Comparison of ENCODE assay signal across 25 cellular contexts in the genomic region with DNA sequence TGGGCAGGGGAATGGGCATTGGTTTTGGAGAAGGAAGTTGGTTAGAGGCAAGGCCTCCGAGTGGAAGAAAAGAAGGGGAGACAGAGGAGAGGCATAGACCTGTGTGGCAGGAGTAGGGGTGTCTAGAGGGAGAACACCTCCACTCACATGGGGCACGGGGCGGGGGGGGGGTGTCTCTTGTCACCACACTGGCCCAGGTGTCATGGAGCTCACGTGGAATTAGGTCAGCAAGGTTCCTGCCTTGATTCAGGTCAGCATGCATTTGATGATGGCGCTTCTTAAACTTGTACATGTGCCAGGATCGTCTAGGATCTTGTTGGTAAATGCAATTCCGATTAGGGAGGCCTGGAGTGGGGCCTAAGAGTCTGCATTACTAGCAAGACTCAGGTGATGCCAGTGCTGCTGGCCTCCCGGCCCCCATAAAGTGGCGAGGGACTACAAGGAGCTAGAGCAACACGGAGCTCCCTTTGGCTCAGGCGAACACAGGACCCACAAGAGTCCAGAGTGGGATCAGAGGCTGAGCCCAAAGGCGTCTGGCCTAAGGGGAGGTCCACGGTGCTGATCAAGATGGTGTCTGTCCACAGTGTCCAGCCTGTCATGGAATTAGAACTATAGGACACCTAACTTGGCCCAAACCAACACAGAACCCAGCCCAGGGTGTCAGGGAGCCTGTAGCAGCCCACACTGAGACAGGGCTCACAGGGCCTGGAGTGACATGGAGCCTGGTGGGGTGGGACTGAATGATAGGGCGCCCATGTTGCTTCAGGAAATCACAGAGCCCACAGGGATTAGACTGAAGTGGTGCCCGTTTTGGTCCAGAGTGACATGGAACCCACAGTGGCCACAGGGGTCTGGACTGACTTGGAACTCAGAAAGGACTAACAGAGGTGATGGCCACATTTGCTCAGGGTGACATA. TPM values are rescaled to one million over a fixed set of nuclear protein-coding genes. Genes with fewer than 3 reads are reported as not detected.
DNase-seq lines count a peak whose midpoint lies in the region; ATAC-seq, FAIRE-seq and TF ChIP-seq lines count a peak whose summit lies in the region.
"Had no signal": no experiment of that assay in that cellular context is flagged by ENCODE, and none has a peak within 500 bp of the region (broad histone marks: within the 10 kb centered on the region; RNA-seq: fewer than 3 reads in every experiment).

No MANE protein-coding gene starts in this region.

- ATAC-seq in central memory CD8-positive, alpha-beta T cell (replicated peaks; ENCODE audit: extremely low read depth, poor library complexity, severe bottlenecking) = no peak
- no peak for ATAC-seq in HG03196 (IDR thresholded peaks at IDR 0.05; ENCODE audit: unreplicated experiment)
- ATAC-seq: PC-3; stimulated activated naive CD8-positive, alpha-beta T cell treated with anti-CD3 and anti-CD28 coated beads, Interleukin-15, Interleukin-2, amounts not matched to agents 100 U/mL and 50 U/mL, for 24 hours had no signal

- no peak for FAIRE-seq in urothelium cell line (lab: Jason Lieb, UNC)

- TF ChIP-seq CTCF in neural crest cell (conservative IDR thresholded peaks at IDR 0.05) = no peak

- peaks cover 36% of the 10 kb centered on the region for H3K27me3 Mint-ChIP-seq in activated CD4-positive, alpha-beta T cell treated with anti-CD3 and anti-CD28 coated beads, Interleukin-2, amount 10 ng/mL, durations not matched to agents 24 days and 14 days
- H3K27me3 Mint-ChIP-seq in central memory CD8-positive, alpha-beta T cell = peaks cover 69% of the 10 kb centered on the region
- no peaks in the 10 kb centered on the region for H3K27me3 Mint-ChIP-seq in neural crest cell (ENCODE audit: low read depth)

- no peaks in the 10 kb centered on the region for H3K36me3 Mint-ChIP-seq in activated CD4-positive, alpha-beta T cell treated with anti-CD3 and anti-CD28 coated beads, Interleukin-2, amount 10 ng/mL, durations not matched to agents 24 days and 14 days (ENCODE audit: low read depth)
- no peaks in the 10 kb centered on the region for H3K36me3 Mint-ChIP-seq in central memory CD8-positive, alpha-beta T cell (ENCODE audit: insufficient read depth)
- H3K36me3 Mint-ChIP-seq in neural crest cell (ENCODE audit: low read depth) = no peaks in the 10 kb centered on the region
- H3K36me3 Mint-ChIP-seq: IgD-negative memory B cell had no signal

- H3K4me3 Mint-ChIP-seq in activated CD4-positive, alpha-beta T cell treated with anti-CD3 and anti-CD28 coated beads, Interleukin-2, amount 10 ng/mL, durations not matched to agents 24 days and 14 days = no peak overlapping the region
- peak overlapping the region; percentile 46 for H3K4me3 Mint-ChIP-seq in central memory CD8-positive, alpha-beta T cell
- H3K4me3 Mint-ChIP-seq in neural crest cell = peak overlapping the region; percentile 77
- H3K4me3 Mint-ChIP-seq: activated CD4-positive, alpha-beta T cell treated with anti-CD3 and anti-CD28 coated beads, Interleukin-2, amount 10 ng/mL, durations not matched to agents 7 days and 5 days; nephron had no signal

- peaks cover 13% of the 10 kb centered on the region for H3K4me1 Mint-ChIP-seq in activated CD4-positive, alpha-beta T cell treated with anti-CD3 and anti-CD28 coated beads, Interleukin-2, amount 10 ng/mL, durations not matched to agents 24 days and 14 days
- H3K4me1 Mint-ChIP-seq in central memory CD8-positive, alpha-beta T cell = peaks cover 6% of the 10 kb centered on the region
- H3K4me1 Mint-ChIP-seq in neural crest cell = peaks cover 54% of the 10 kb centered on the region

- peak overlapping the region; percentile 24 for H3K27ac Mint-ChIP-seq in activated CD4-positive, alpha-beta T cell treated with anti-CD3 and anti-CD28 coated beads, Interleukin-2, amount 10 ng/mL, durations not matched to agents 24 days and 14 days
- peak overlapping the region; percentile 38 for H3K27ac Mint-ChIP-seq in central memory CD8-positive, alpha-beta T cell (ENCODE audit: low read depth)
- peak overlapping the region; percentile 75 for H3K27ac Mint-ChIP-seq in neural crest cell (ENCODE audit: unreplicated experiment)
- H3K27ac Mint-ChIP-seq: activated CD4-positive, alpha-beta T cell treated with anti-CD3 and anti-CD28 coated beads, Interleukin-2, amount 10 ng/mL, durations not matched to agents 7 days and 5 days; nephron had no signal

- H3K9me3 Mint-ChIP-seq in activated CD4-positive, alpha-beta T cell treated with anti-CD3 and anti-CD28 coated beads, Interleukin-2, amount 10 ng/mL, durations not matched to agents 24 days and 14 days = no peaks in the 10 kb centered on the region
- no peaks in the 10 kb centered on the region for H3K9me3 Mint-ChIP-seq in central memory CD8-positive, alpha-beta T cell
- H3K9me3 Mint-ChIP-seq in neural crest cell = no peaks in the 10 kb centered on the region
- H3K9me3 Mint-ChIP-seq: activated CD4-positive, alpha-beta T cell treated with anti-CD3 and anti-CD28 coated beads, Interleukin-2, amount 10 ng/mL, durations not matched to agents 7 days and 5 days; nephron had no signal

- intact Hi-C loops in activated CD4-positive, alpha-beta T cell treated with anti-CD3 and anti-CD28 coated beads, Interleukin-2, amount 10 ng/mL, durations not matched to agents 24 days and 14 days (cut with micrococcal nuclease) = no loop called here

- no peak for DNase-seq in activated CD4-positive, alpha-beta T cell treated with anti-CD3 and anti-CD28 coated beads, Interleukin-2, amount 10 ng/mL, durations not matched to agents 24 days and 14 days
- no peak for DNase-seq in activated CD4-positive, alpha-beta T cell treated with anti-CD3 and anti-CD28 coated beads for 1 hour
- no peak for DNase-seq in central memory CD8-positive, alpha-beta T cell (ENCODE audit: low spot score in 2 of 2)
- DNase-seq in neural crest cell (ENCODE audit: low read depth, low spot score) (no peak), urothelium cell line (ENCODE audit: low spot score) (peak; percentile 2), NOMO-1 treated with DMSO at 0.1 percent for 48 hours (lab: John Stamatoyannopoulos, UW; ENCODE audit: unreplicated experiment) (no peak)
- no peak for DNase-seq in activated effector memory CD4-positive, alpha-beta T cell treated with anti-CD3 and anti-CD28 coated beads, Interleukin-2, amount 50 U/mL, for 16 hours
- DNase-seq: activated CD4-positive, alpha-beta T cell treated with anti-CD3 and anti-CD28 coated beads, Interleukin-2, amount 10 ng/mL, durations not matched to agents 7 days and 5 days; activated CD8-positive, alpha-beta memory T cell treated with anti-CD3 and anti-CD28 coated beads, Interleukin-2, amount 50 U/mL, for 48 hours; activated gamma-delta T cell; amniotic stem cell; BE2C; central memory CD4-positive, alpha-beta T cell; effector CD8-positive, alpha-beta T cell; esophagus squamous epithelium; MG63; NCI-H1436 treated with DMSO at 0.1 percent for 48 hours; NCI-H2171 treated with DMSO at 0.1 percent for 48 hours; PC-3; SHP77 treated with DMSO at 0.1 percent for 48 hours; stimulated activated naive CD8-positive, alpha-beta T cell treated with anti-CD3 and anti-CD28 coated beads, Interleukin-15, Interleukin-2, amounts not matched to agents 100 U/mL and 50 U/mL, for 24 hours; transverse colon had no signal

RNA-seq across cellular contexts. Expression of a gene that starts 16.7 kb away (rescaled TPM):
- total RNA-seq in activated CD4-positive, alpha-beta T cell treated with anti-CD3 and anti-CD28 coated beads, Interleukin-2, amount 10 ng/mL, durations not matched to agents 24 days and 14 days = 52.1 and 54.9 TPM in 2 replicates
- total RNA-seq in neural crest cell = 13.0 and 13.8 TPM in 2 replicates

RNA-seq across cellular contexts. Expression of a gene that starts 47.0 kb away (rescaled TPM):
- total RNA-seq in activated CD4-positive, alpha-beta T cell treated with anti-CD3 and anti-CD28 coated beads, Interleukin-2, amount 10 ng/mL, durations not matched to agents 24 days and 14 days = 243 and 248 TPM in 2 replicates
- total RNA-seq in neural crest cell = 79.6 and 85.1 TPM in 2 replicates

RNA-seq across cellular contexts. Expression of a gene that starts 52.3 kb away (rescaled TPM):
- 0.21 and 0.26 TPM in 2 replicates for total RNA-seq in activated CD4-positive, alpha-beta T cell treated with anti-CD3 and anti-CD28 coated beads, Interleukin-2, amount 10 ng/mL, durations not matched to agents 24 days and 14 days
- 8.4 and 8.6 TPM in 2 replicates for total RNA-seq in neural crest cell

Comparison
In these comparisons a context has a peak if more than half of its experiments do, and no peak if none do; other contexts are left out.
1. H3K27ac Mint-ChIP-seq: peak in every context shown above with its lines; median percentile 75 in neural crest cell; 38 in central memory CD8-positive, alpha-beta T cell; 24 in activated CD4-positive, alpha-beta T cell treated with anti-CD3 and anti-CD28 coated beads, Interleukin-2, amount 10 ng/mL, durations not matched to agents 24 days and 14 days.